9 cellular contexts compared by ENCODE assay signal in genomic region chr7:27235387-27236052, GRCh38. TPM values are rescaled to one million over a fixed set of nuclear protein-coding genes. Genes with fewer than 3 reads are reported as not detected.
DNase-seq lines count a peak whose midpoint lies in the region; ATAC-seq and TF ChIP-seq lines count a peak whose summit lies in the region.
"Had no signal": no experiment of that assay in that cellular context is flagged by ENCODE, and none has a peak within 500 bp of the region (broad histone marks: within the 10 kb centered on the region; RNA-seq: fewer than 3 reads in every experiment).

No MANE protein-coding gene starts in this region.

- peaks cover 57 to 74% of the 10 kb centered on the region in 2 donors for H3K27me3 Mint-ChIP-seq in stimulated activated naive B cell treated with anti-CD40 and anti-IgM and Interleukin-4, amounts not matched to agents 10 μg/mL and 1 μg/mL and 100 μg/mL, for 72 hours

- WGBS in adrenal gland, 4 donors = 1 to 2% methylated on average over 54 of the region's 54 CpGs; no CpG with 5 or more reads in 2 of the 4 donors

- peak overlapping the region in 2 of 4 donors; percentile 16 to 58 for H3K4me3 ChIP-seq in adrenal gland
- peak overlapping the region; percentile 67 for H3K4me3 ChIP-seq in iPS-20b (ENCODE audit: low read length)
- H3K4me3 ChIP-seq: BLaER1 had no signal

- peaks cover 29% of the 10 kb centered on the region for H3K27me3 ChIP-seq in adrenal gland
- H3K27me3 ChIP-seq in iPS-20b (ENCODE audit: insufficient read depth, low read length) = peaks cover 94% of the 10 kb centered on the region

- H3K27ac Mint-ChIP-seq in stimulated activated naive B cell treated with anti-CD40 and anti-IgM and Interleukin-4, amounts not matched to agents 10 μg/mL and 1 μg/mL and 100 μg/mL, for 72 hours = peak overlapping the region; percentile 38

- H3K36me3 Mint-ChIP-seq in stimulated activated naive B cell treated with anti-CD40 and anti-IgM and Interleukin-4, amounts not matched to agents 10 μg/mL and 1 μg/mL and 100 μg/mL, for 72 hours = no peaks in the 10 kb centered on the region

- DNase-seq in NCI-H1417 (lab: John Stamatoyannopoulos, UW) (peak; percentile 74 to 89 (median 88)), NCI-H1417 treated with DMSO at 0.1 percent for 48 hours (lab: John Stamatoyannopoulos, UW) (no peak), MV-4-11 (lab: John Stamatoyannopoulos, UW) (peak; percentile 20), adrenal gland (peak in 6 of 7 donors; percentile 52 to 77 (median 64)), GF-D8 (lab: John Stamatoyannopoulos, UW) (no peak)
- DNase-seq in stimulated activated naive B cell treated with anti-CD40 and anti-IgM and Interleukin-4, amounts not matched to agents 10 μg/mL and 1 μg/mL and 100 μg/mL, for 72 hours = no peak
- DNase-seq in activated CD8-positive, alpha-beta memory T cell treated with anti-CD3 and anti-CD28 coated beads, Interleukin-2, amount 50 U/mL, for 4 hours = no peak

- H3K4me3 Mint-ChIP-seq in stimulated activated naive B cell treated with anti-CD40 and anti-IgM and Interleukin-4, amounts not matched to agents 10 μg/mL and 1 μg/mL and 100 μg/mL, for 72 hours = peak overlapping the region; percentile 41 to 83

- H3K4me1 Mint-ChIP-seq in stimulated activated naive B cell treated with anti-CD40 and anti-IgM and Interleukin-4, amounts not matched to agents 10 μg/mL and 1 μg/mL and 100 μg/mL, for 72 hours = peaks cover 9 to 31% of the 10 kb centered on the region in 2 donors

- no peak for TF ChIP-seq POLR2A in adrenal gland (IDR thresholded peaks at IDR 0.05)

- H3K36me3 ChIP-seq in adrenal gland (replicated peaks in 1 of 2) (no peaks in the 10 kb centered on the region), iPS-20b (ENCODE audit: insufficient read depth, low read depth, low read length) (no peaks in the 10 kb centered on the region)
- H3K36me3 ChIP-seq: BLaER1 had no signal

- H3K9ac ChIP-seq in iPS-20b (ENCODE audit: low read depth, low read length) = no peak overlapping the region
- H3K9ac ChIP-seq: BLaER1 had no signal

- TF ChIP-seq CTCF in adrenal gland (IDR thresholded peaks at IDR 0.05) = peak; percentile 22 to 57 (median 47)

- H3K27ac ChIP-seq in adrenal gland = no peak overlapping the region
- no peak overlapping the region for H3K27ac ChIP-seq in iPS-20b (ENCODE audit: low read length)
- H3K27ac ChIP-seq: BLaER1 had no signal

- no peaks in the 10 kb centered on the region for H3K9me3 ChIP-seq in adrenal gland (replicated peaks in 1 of 3)
- H3K9me3 ChIP-seq in iPS-20b (ENCODE audit: insufficient read depth, low read depth, low read length) = peaks cover 6% of the 10 kb centered on the region; the same call in 1 of the 2 replicates

- H3K4me1 ChIP-seq in adrenal gland (replicated peaks in 1 of 2) (peaks cover 0 to 18% of the 10 kb centered on the region in 2 donors), iPS-20b (ENCODE audit: insufficient read depth, low read length) (peaks cover 2% of the 10 kb centered on the region; the same call in 1 of the 2 replicates)
- H3K4me1 ChIP-seq: BLaER1 had no signal

- H3K9me3 Mint-ChIP-seq in stimulated activated naive B cell treated with anti-CD40 and anti-IgM and Interleukin-4, amounts not matched to agents 10 μg/mL and 1 μg/mL and 100 μg/mL, for 72 hours = no peaks in the 10 kb centered on the region

- ATAC-seq in stimulated activated naive B cell treated with anti-CD40 and anti-IgM and Interleukin-4, amounts not matched to agents 10 μg/mL and 1 μg/mL and 100 μg/mL, for 72 hours (replicated peaks) = peak; percentile 19 to 47

- intact Hi-C loops in adrenal gland (cut with DNase I) = loop anchor here in 1 of 2 donors (10.0 kb wide), 1 partner anchor 339 kb away; no protein-coding TSS in a partner anchor

RNA-seq across cellular contexts. Expression of gene EVX1, which starts 7.1 kb away (rescaled TPM):
- total RNA-seq in adrenal gland = 1 to 10 TPM in 6 of 8 donors, under 1 TPM in 1, not detected in 1; 0.69 to 8.7 (median 1.3) TPM
- polyA plus RNA-seq in adrenal gland = under 1 TPM; 0.64 to 0.97 (median 0.88) TPM

RNA-seq across cellular contexts. Expression of gene HOXA13, which starts 35.6 kb away (rescaled TPM):
- total RNA-seq in adrenal gland = 1 to 10 TPM in 1 of 8 donors, under 1 TPM in 7; 0.19 to 1.4 (median 0.62) TPM
- polyA plus RNA-seq in adrenal gland = 1 to 10 TPM in 1 of 3 donors, under 1 TPM in 2; 0.17 to 1.1 (median 0.24) TPM

RNA-seq across cellular contexts. Expression of gene HOXA11, which starts 50.5 kb away (rescaled TPM):
- total RNA-seq in adrenal gland = 1 to 10 TPM in 5 of 8 donors, under 1 TPM in 2, not detected in 1; 0.13 to 2.4 (median 1.2) TPM
- 1 to 10 TPM in 1 of 3 donors, under 1 TPM in 2; 0.20 to 3.0 (median 0.40) TPM for polyA plus RNA-seq in adrenal gland

Comparison
In these comparisons a context has a peak if more than half of its experiments do, and no peak if none do; other contexts are left out.
1. DNase-seq: peak in NCI-H1417 (3 of 3), MV-4-11 (single experiment) and adrenal gland (6 of 7); none in NCI-H1417 treated with DMSO at 0.1 percent for 48 hours (single experiment), stimulated activated naive B cell treated with anti-CD40 and anti-IgM and Interleukin-4, amounts not matched to agents 10 μg/mL and 1 μg/mL and 100 μg/mL, for 72 hours (single experiment), GF-D8 (single experiment) and activated CD8-positive, alpha-beta memory T cell treated with anti-CD3 and anti-CD28 coated beads, Interleukin-2, amount 50 U/mL, for 4 hours (single experiment).